ENCODE assay signal across 8 cellular contexts in the genomic region with DNA sequence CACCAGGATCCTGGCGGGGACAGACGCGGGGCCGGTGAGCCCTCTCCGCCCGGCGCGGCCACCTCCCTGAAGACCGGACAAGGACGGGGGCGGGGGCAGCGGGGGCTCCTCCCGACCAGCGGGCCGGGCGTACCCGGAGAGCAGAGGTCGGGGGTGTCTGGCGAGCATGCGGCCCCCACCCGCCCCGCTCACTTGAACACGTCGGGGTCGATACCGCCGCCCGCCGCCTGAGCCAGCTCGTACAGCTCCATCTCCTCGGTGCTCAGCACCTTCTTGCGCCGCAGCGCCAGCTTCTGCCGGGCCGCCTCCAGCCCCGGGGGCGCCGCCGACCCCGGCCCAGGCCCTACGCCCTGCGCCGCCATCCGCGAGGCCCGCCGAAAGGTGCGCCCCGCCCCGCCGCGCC. TPM values are rescaled to one million over a fixed set of nuclear protein-coding genes. Genes with fewer than 3 reads are reported as not detected.
A peak's percentile ranks its signal among the peaks of the same experiment; 100 is the strongest.
DNase-seq lines count a peak whose midpoint lies in the region; ATAC-seq and TF ChIP-seq lines count a peak whose summit lies in the region.
"Not testable (repeated sequence)": the region's sequence is repeated elsewhere in the genome, so short reads cannot be mapped to it uniquely, and the experiment has no call there.

A gene with protein sequence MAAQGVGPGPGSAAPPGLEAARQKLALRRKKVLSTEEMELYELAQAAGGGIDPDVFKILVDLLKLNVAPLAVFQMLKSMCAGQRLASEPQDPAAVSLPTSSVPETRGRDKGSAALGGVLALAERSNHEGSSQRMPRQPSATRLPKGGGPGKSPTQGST (minus strand): TSS at position 383 of the 403 bp plus-strand sequence. CDS start 21 bp downstream, at position 362.

- peaks cover 83% of the 10 kb centered on the region for H3K79me2 ChIP-seq in HCT116 (ENCODE audit: insufficient read depth, low read length)

- TF ChIP-seq RAD21 in HCT116 (IDR thresholded peaks at IDR 0.05; ENCODE audit: low read depth), result not testable (repeated sequence)

- peaks cover 31% of the 10 kb centered on the region for H3K4me1 Mint-ChIP-seq in activated CD4-positive, alpha-beta T cell treated with anti-CD3 and anti-CD28 coated beads for 36 hours
- peaks cover 30% of the 10 kb centered on the region for H3K4me1 Mint-ChIP-seq in osteocyte (ENCODE audit: unreplicated experiment)

- peak within 1 kb of the TSS; percentile 84 for H3K27ac ChIP-seq in HCT116 (ENCODE audit: low read depth, low read length)
- H3K27ac ChIP-seq in HUES6 (ENCODE audit: low read depth, low read length), result peak within 1 kb of the TSS; percentile 98
- H3K27ac ChIP-seq in urinary bladder (ENCODE audit: low read depth), result peak within 1 kb of the TSS; percentile 95

- WGBS in urinary bladder, result under 1% methylated on average over 53 of the region's 53 CpGs

- H3K9ac ChIP-seq in HCT116 (ENCODE audit: low read length), result peak within 1 kb of the TSS; percentile 96
- H3K9ac ChIP-seq in HUES6 (ENCODE audit: low read length), result peak within 1 kb of the TSS; percentile 99
- H3K9ac ChIP-seq in iPS-15b (ENCODE audit: low read depth, low read length), result peak within 1 kb of the TSS; percentile 93

- H3K4me2 ChIP-seq in HCT116 (ENCODE audit: low read length), result peak within 1 kb of the TSS; percentile 93

- not testable (repeated sequence) for H3K9me2 ChIP-seq in HCT116 (ENCODE audit: insufficient read depth)

- not testable (repeated sequence) for BruUV-seq in HCT116 (replicated peaks; lab: Mats Ljungman, UMichigan)

- H3K27me3 ChIP-seq in HCT116 (ENCODE audit: insufficient read depth, low read length); HUES6 (ENCODE audit: control insufficient read depth, insufficient read depth, low read length); iPS-15b (ENCODE audit: control insufficient read depth, insufficient read depth, low read length): not testable (repeated sequence)

- CTCF ChIA-PET in HCT116 (lab: Charles Lee), result interaction anchor here (1.0 kb wide), 2 partner anchors 75 to 330 kb away, joined by 3 read pairs; no protein-coding TSS in a partner anchor
- CTCF ChIA-PET in activated CD4-positive, alpha-beta T cell treated with anti-CD3 and anti-CD28 coated beads for 36 hours (lab: Charles Lee), result interaction anchor here (1.2 to 1.6 kb wide), 2 partner anchors 65 to 78 kb away, joined by 5 to 6 read pairs; no protein-coding TSS in a partner anchor

- intact Hi-C loops in HCT116 (cut with micrococcal nuclease), result loop anchor here (1.0 to 2.0 kb wide), 2 partner anchors 79 to 337 kb away; no protein-coding TSS in a partner anchor
- intact Hi-C loops in activated CD4-positive, alpha-beta T cell treated with anti-CD3 and anti-CD28 coated beads for 36 hours (cut with DNase I, micrococcal nuclease), result loop anchor here (1.0 to 10.0 kb wide), 11 partner anchors 35 to 1150 kb away; partner anchors contain the start of genes CCDC74A (in 2 of the 2), IMP4 (in 2 of the 2), PLEKHB2 (in 2 of the 2) and FAM168B (in 1 of the 2)

- H3K27me3 Mint-ChIP-seq in activated CD4-positive, alpha-beta T cell treated with anti-CD3 and anti-CD28 coated beads for 36 hours; osteocyte (ENCODE audit: unreplicated experiment): not testable (repeated sequence)

- not testable (repeated sequence) for H3K9me3 Mint-ChIP-seq in activated CD4-positive, alpha-beta T cell treated with anti-CD3 and anti-CD28 coated beads for 36 hours (ENCODE audit: low read depth); osteocyte (ENCODE audit: unreplicated experiment)

- peaks cover 28% of the 10 kb centered on the region for H3K36me3 Mint-ChIP-seq in activated CD4-positive, alpha-beta T cell treated with anti-CD3 and anti-CD28 coated beads for 36 hours (ENCODE audit: low read depth)
- not testable (repeated sequence) for H3K36me3 Mint-ChIP-seq in osteocyte (ENCODE audit: unreplicated experiment)

- not testable (repeated sequence) for TF ChIP-seq CTCF in HCT116 (IDR thresholded peaks at IDR 0.05 in 2 of 3, conservative IDR thresholded peaks at IDR 0.05 in 1 of 3; ENCODE audit: borderline replicate concordance in 1 of 3, insufficient read depth in 1 of 3, low read depth in 2 of 3, low read length in 2 of 3); osteocyte (IDR thresholded peaks at IDR 0.05)

- not testable (repeated sequence) for H4K20me1 ChIP-seq in HCT116 (ENCODE audit: insufficient read depth)

- not testable (repeated sequence) for H2AFZ ChIP-seq in HCT116 (ENCODE audit: low read depth, low read length, poor library complexity, severe bottlenecking)

- RAD21 ChIA-PET in HCT116 (lab: Charles Lee; ENCODE audit: low non-redundant PET in 1 of 2, low total read pairs in 2 of 2, uncharacterized antibody in 2 of 2, unreplicated experiment in 2 of 2), result not testable (repeated sequence)

- not testable (repeated sequence) for H3K36me3 ChIP-seq in HCT116 (ENCODE audit: control insufficient read depth in 1 of 2, insufficient read depth in 2 of 2, low read length in 2 of 2); iPS-15b (ENCODE audit: control insufficient read depth, insufficient read depth, low read length); urinary bladder (ENCODE audit: insufficient read depth)
- H3K36me3 ChIP-seq in HUES6 (ENCODE audit: control insufficient read depth, insufficient read depth, low read length), result peaks cover 17% of the 10 kb centered on the region

- H3K4me3 ChIP-seq in HCT116 (replicated peaks in 1 of 2; ENCODE audit: low read depth in 1 of 2, low read length in 2 of 2), result peak within 1 kb of the TSS; percentile 90 to 93
- peak within 1 kb of the TSS; percentile 100 for H3K4me3 ChIP-seq in HUES6 (ENCODE audit: low read depth, low read length)
- H3K4me3 ChIP-seq in iPS-15b (ENCODE audit: low read depth, low read length), result peak within 1 kb of the TSS; percentile 96
- H3K4me3 ChIP-seq in urinary bladder (ENCODE audit: low read depth, low read length), result peak within 1 kb of the TSS; percentile 67

- H3K4me1 ChIP-seq in HCT116 (ENCODE audit: control insufficient read depth in 1 of 2, insufficient read depth in 2 of 2, low read length in 2 of 2) (peaks cover 2 to 26% of the 10 kb centered on the region in 2 experiments; a peak in 2 of 4 replicates), HUES6 (ENCODE audit: control insufficient read depth, insufficient read depth, low read length) (peaks cover 12% of the 10 kb centered on the region; the same call in 1 of the 2 replicates)
- H3K4me1 ChIP-seq in iPS-15b (ENCODE audit: control insufficient read depth, insufficient read depth, low read length); urinary bladder (ENCODE audit: insufficient read depth): not testable (repeated sequence)

- not testable (repeated sequence) for H3K9me3 ChIP-seq in HCT116 (ENCODE audit: control insufficient read depth in 1 of 2, insufficient read depth in 1 of 2, low read depth in 1 of 2, low read length in 2 of 2); HUES6 (ENCODE audit: control insufficient read depth, insufficient read depth, low read depth, low read length); iPS-15b (ENCODE audit: control insufficient read depth, insufficient read depth, low read length)

- not testable (repeated sequence) for TF ChIP-seq POLR2A in GM18505 (IDR thresholded peaks at IDR 0.05; ENCODE audit: borderline replicate concordance, extremely low read depth, insufficient read depth, insufficient read length); HCT116 (IDR thresholded peaks at IDR 0.05; ENCODE audit: borderline replicate concordance, extremely low read depth, insufficient read depth, insufficient read length)

- ATAC-seq in GM18505 (IDR thresholded peaks at IDR 0.05; ENCODE audit: unreplicated experiment) (peak; percentile 10), HCT116 (peak; percentile 13)
- not testable (repeated sequence) for ATAC-seq in activated CD4-positive, alpha-beta T cell treated with anti-CD3 and anti-CD28 coated beads for 36 hours

- peak within 1 kb of the TSS; percentile 99 for H3K4me3 Mint-ChIP-seq in activated CD4-positive, alpha-beta T cell treated with anti-CD3 and anti-CD28 coated beads for 36 hours
- peak within 1 kb of the TSS; percentile 98 for H3K4me3 Mint-ChIP-seq in osteocyte (ENCODE audit: unreplicated experiment)

- POLR2A ChIA-PET in HCT116 (lab: Charles Lee); activated CD4-positive, alpha-beta T cell treated with anti-CD3 and anti-CD28 coated beads for 36 hours (lab: Charles Lee): not testable (repeated sequence)

- DNase-seq in HCT116 (ENCODE audit: low read depth, low spot score); activated CD4-positive, alpha-beta T cell treated with anti-CD3 and anti-CD28 coated beads for 36 hours; dermis blood vessel endothelial cell; osteocyte (ENCODE audit: extremely low spot score, unreplicated experiment): not testable (repeated sequence)

- H3K27ac Mint-ChIP-seq in activated CD4-positive, alpha-beta T cell treated with anti-CD3 and anti-CD28 coated beads for 36 hours, result peak within 1 kb of the TSS; percentile 99
- H3K27ac Mint-ChIP-seq in osteocyte (ENCODE audit: unreplicated experiment), result peak within 1 kb of the TSS; percentile 97

TF ChIP-seq in HCT116, 20 proteins besides CTCF, POLR2A, EP300 and RAD21:
- peak; percentile 30; the same call in 1 of the 2 replicates for TF ChIP-seq ZFX (IDR thresholded peaks at IDR 0.05)
- 0 out of 2 replicates have a peak, but pooled peaks have one; percentile 61 for TF ChIP-seq SIN3A (IDR thresholded peaks at IDR 0.05; ENCODE audit: low read depth)

RNA-seq across cellular contexts. Expression of the gene that starts here (rescaled TPM):
- total RNA-seq in HCT116 (2021; ENCODE audit: unreplicated experiment) (203 TPM), dermis blood vessel endothelial cell (59.8 and 140 TPM in 2 replicates), osteocyte (106 and 110 TPM in 2 replicates), urinary bladder (37.4 TPM)
- 360 and 421 TPM in 2 replicates for polyA plus RNA-seq in HCT116 (2012)
- total RNA-seq in activated CD4-positive, alpha-beta T cell treated with anti-CD3 and anti-CD28 coated beads for 36 hours, result 100 to 1,000 TPM in 1 of 2 experiments, 10 to 100 TPM in 1; 69.9 to 110 TPM
- polyA plus RNA-seq in urinary bladder, result 148 TPM
